ENCODE assay signal across 27 cellular contexts in the genomic region with DNA sequence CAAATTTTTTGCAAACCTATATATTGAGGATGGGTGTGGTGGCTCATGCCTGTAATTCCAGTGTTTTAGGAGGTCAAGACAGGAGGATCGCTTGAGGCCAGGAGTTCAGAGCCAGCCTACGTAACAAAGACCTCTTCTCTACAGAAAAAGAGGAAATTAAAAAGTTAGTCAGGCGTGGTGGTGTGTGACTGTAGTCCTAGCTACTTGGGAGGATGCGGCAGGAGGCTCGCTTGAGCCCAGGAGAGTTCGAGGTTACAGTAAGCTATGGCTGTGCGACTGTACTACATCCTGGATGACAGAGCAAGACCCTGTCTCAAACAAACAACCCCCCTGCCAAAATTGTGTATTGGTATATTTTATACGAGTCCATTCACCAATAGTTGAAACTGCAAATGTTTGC.
A peak's percentile ranks its signal among the peaks of the same experiment; 100 is the strongest.
DNase-seq lines count a peak whose midpoint lies in the region; ATAC-seq, FAIRE-seq and TF ChIP-seq lines count a peak whose summit lies in the region.
"Had no signal": no experiment of that assay in that cellular context is flagged by ENCODE, and none has a peak within 500 bp of the region (broad histone marks: within the 10 kb centered on the region; RNA-seq: fewer than 3 reads in every experiment).

No MANE protein-coding gene starts in this region.

- H3K18ac ChIP-seq in IMR-90 (ENCODE audit: low read depth, low read length): no peak overlapping the region

- H3K4me3 ChIP-seq in IMR-90 (ENCODE audit: insufficient read depth, low read depth, low read length) (no peak overlapping the region), sigmoid colon (no peak overlapping the region)
- H3K4me3 ChIP-seq: BLaER1 treated with 17β-estradiol and CSF1 and Interleukin-3, amounts not matched to agents 10 nM and 100 nM; GM12878; GM23338; HAP-1; SJSA1 had no signal

- H3K23ac ChIP-seq in IMR-90 (ENCODE audit: low read depth, low read length): no peak overlapping the region

- no CpG with 5 or more reads among the region's 8 CpGs for WGBS in IMR-90 (ENCODE audit: extremely low coverage in 2 of 2, insufficient read length in 1 of 2), 2 experiments
- WGBS in sigmoid colon, 2 donors: 80 to 95% methylated on average over 8 of the region's 8 CpGs

- H3K27me3 ChIP-seq in IMR-90 (ENCODE audit: control insufficient read depth, insufficient read depth, low read length) (no peaks in the 10 kb centered on the region), sigmoid colon (no peaks in the 10 kb centered on the region)
- H3K27me3 ChIP-seq: BLaER1 treated with 17β-estradiol and CSF1 and Interleukin-3, amounts not matched to agents 10 nM and 100 nM; SJSA1 had no signal

- no peak overlapping the region for H2BK20ac ChIP-seq in IMR-90 (ENCODE audit: low read depth, low read length)

- TF ChIP-seq RAD21 in IMR-90 (IDR thresholded peaks at IDR 0.05; ENCODE audit: low read length): no peak

- H3K9ac ChIP-seq in IMR-90 (ENCODE audit: low read depth, low read length): no peak overlapping the region
- H3K9ac ChIP-seq: BLaER1 treated with 17β-estradiol and CSF1 and Interleukin-3, amounts not matched to agents 10 nM and 100 nM had no signal

- no peak for DNase-seq in GM19239 (ENCODE audit: insufficient read length, low spot score)
- DNase-seq in IMR-90: no peak
- DNase-seq in activated B cell treated with CpG ODN at 0.5 μM for 24 hours: no peak
- DNase-seq in sigmoid colon: peak; percentile 19
- no peak for DNase-seq in SK-N-DZ (ENCODE audit: low spot score)
- no peak for DNase-seq in naive thymus-derived CD8-positive, alpha-beta T cell
- no peak for DNase-seq in NCI-H187 treated with DMSO at 0.1 percent for 48 hours (lab: John Stamatoyannopoulos, UW)
- DNase-seq: CD4-positive, alpha-beta memory T cell; COR-L47; DMS53; HFFc6; Kasumi-1; NCI-H1105 treated with DMSO at 0.1 percent for 48 hours; NCI-H2029 treated with DMSO at 0.1 percent for 48 hours; NCI-H2227 treated with DMSO at 0.1 percent for 48 hours; NCI-H526 treated with DMSO at 0.1 percent for 48 hours; Right ventricle myocardium superior; RPMI8226; T-helper 1 cell had no signal

- H3K27me3 Mint-ChIP-seq in activated B cell treated with CpG ODN at 0.5 μM for 24 hours: no peaks in the 10 kb centered on the region
- H3K27me3 Mint-ChIP-seq in naive thymus-derived CD8-positive, alpha-beta T cell: no peaks in the 10 kb centered on the region
- H3K27me3 Mint-ChIP-seq: CD4-positive, alpha-beta memory T cell had no signal

- TF ChIP-seq CTCF in IMR-90 (conservative IDR thresholded peaks at IDR 0.05; ENCODE audit: low read depth, low read length) (no peak), activated B cell treated with CpG ODN at 0.5 μM for 24 hours (IDR thresholded peaks at IDR 0.05) (no peak), sigmoid colon (IDR thresholded peaks at IDR 0.05) (no peak)

- peaks cover 11% of the 10 kb centered on the region for H3K4me1 ChIP-seq in IMR-90 (ENCODE audit: control insufficient read depth, insufficient read depth, low read length)
- peaks cover 0 to 12% (median 4%) of the 10 kb centered on the region in 4 donors for H3K4me1 ChIP-seq in sigmoid colon
- H3K4me1 ChIP-seq: HAP-1 had no signal

- peaks cover 2% of the 10 kb centered on the region for H3K4me1 Mint-ChIP-seq in activated B cell treated with CpG ODN at 0.5 μM for 24 hours
- peaks cover 0 to 5% (median 0%) of the 10 kb centered on the region in 4 donors for H3K4me1 Mint-ChIP-seq in naive thymus-derived CD8-positive, alpha-beta T cell
- H3K4me1 Mint-ChIP-seq: GM23338 had no signal

- CTCF ChIA-PET in IMR-90 (lab: Yijun Ruan, JAX): interaction anchor here (0.7 kb wide), 1 partner anchor 87 kb away, joined by 3 read pairs; no protein-coding TSS in a partner anchor
- CTCF ChIA-PET in activated B cell treated with CpG ODN at 0.5 μM for 24 hours (lab: Charles Lee): no interaction called here

- H4K91ac ChIP-seq in IMR-90 (ENCODE audit: insufficient read depth, low read depth, low read length): no peak overlapping the region; the same call in 1 of the 2 replicates

- H2AFZ ChIP-seq in IMR-90 (replicated peaks; ENCODE audit: low read length, poor library complexity): no peak overlapping the region
- H2AFZ ChIP-seq: GM23338 had no signal

- no peaks in the 10 kb centered on the region for H3K36me3 Mint-ChIP-seq in activated B cell treated with CpG ODN at 0.5 μM for 24 hours (ENCODE audit: low read depth)
- H3K36me3 Mint-ChIP-seq in naive thymus-derived CD8-positive, alpha-beta T cell: peaks cover 3 to 11% (median 4%) of the 10 kb centered on the region in 3 donors

- POLR2A ChIA-PET in IMR-90 (lab: Charles Lee; ENCODE audit: unreplicated experiment) (no interaction called here), activated B cell treated with CpG ODN at 0.5 μM for 24 hours (lab: Charles Lee) (no interaction called here)
- POLR2A ChIA-PET in naive thymus-derived CD8-positive, alpha-beta T cell (lab: Charles Lee): no interaction called here

- no peak overlapping the region; the same call in 1 of the 3 replicates for H2BK15ac ChIP-seq in IMR-90 (ENCODE audit: low read depth, low read length)

- dilution Hi-C loops in IMR-90 (cut with HindIII; ENCODE audit: low sequenced_read_pairs, unreplicated experiment): no loop called here

- TF ChIP-seq POLR2A in IMR-90 (IDR thresholded peaks at IDR 0.05; ENCODE audit: low read depth, low read length) (no peak), sigmoid colon (IDR thresholded peaks at IDR 0.05) (no peak)

- H4K20me1 ChIP-seq in IMR-90 (ENCODE audit: insufficient read depth, low read length): no peaks in the 10 kb centered on the region
- H4K20me1 ChIP-seq: BLaER1 treated with 17β-estradiol and CSF1 and Interleukin-3, amounts not matched to agents 10 nM and 100 nM had no signal

- H4K8ac ChIP-seq in IMR-90 (ENCODE audit: low read depth in 2 of 2, low read length in 2 of 2): no peak overlapping the region

- H2AK9ac ChIP-seq in IMR-90 (replicated peaks; ENCODE audit: low read depth, low read length, poor library complexity): no peak overlapping the region

- no peak overlapping the region for H3K14ac ChIP-seq in IMR-90 (replicated peaks; ENCODE audit: low read depth, low read length)

- no peak overlapping the region for H3K56ac ChIP-seq in IMR-90 (ENCODE audit: extremely low read depth, insufficient read depth, low read length)

- no peak overlapping the region for H4K5ac ChIP-seq in IMR-90 (ENCODE audit: low read depth, low read length)

- no peak overlapping the region for H2BK120ac ChIP-seq in IMR-90 (ENCODE audit: low read depth, low read length)

- no peaks in the 10 kb centered on the region for H3K9me3 ChIP-seq in IMR-90 (ENCODE audit: control insufficient read depth, insufficient read depth, low read length)
- no peaks in the 10 kb centered on the region for H3K9me3 ChIP-seq in sigmoid colon
- H3K9me3 ChIP-seq: BLaER1 treated with 17β-estradiol and CSF1 and Interleukin-3, amounts not matched to agents 10 nM and 100 nM; HAP-1; SJSA1 had no signal

- no peak overlapping the region for H3K4me2 ChIP-seq in IMR-90 (ENCODE audit: low read depth, low read length)
- H3K4me2 ChIP-seq: GM23338 had no signal

- no peaks in the 10 kb centered on the region for H3K79me1 ChIP-seq in IMR-90 (ENCODE audit: low read depth in 1 of 2, low read length in 2 of 2)

- H3K4me3 Mint-ChIP-seq in activated B cell treated with CpG ODN at 0.5 μM for 24 hours: no peak overlapping the region
- no peak overlapping the region for H3K4me3 Mint-ChIP-seq in naive thymus-derived CD8-positive, alpha-beta T cell
- H3K4me3 Mint-ChIP-seq: CD4-positive, alpha-beta memory T cell; GM23338; HFFc6 had no signal

- no peak overlapping the region for H2BK5ac ChIP-seq in IMR-90 (ENCODE audit: low read depth, low read length, poor library complexity, severe bottlenecking)

- H3K9me3 Mint-ChIP-seq in activated B cell treated with CpG ODN at 0.5 μM for 24 hours: no peaks in the 10 kb centered on the region
- H3K9me3 Mint-ChIP-seq in naive thymus-derived CD8-positive, alpha-beta T cell: no peaks in the 10 kb centered on the region
- H3K9me3 Mint-ChIP-seq: CD4-positive, alpha-beta memory T cell; GM23338; HFFc6 had no signal

- 0 out of 2 replicates have a peak, but pooled peaks cover 2% of the 10 kb centered on the region for H3K9me1 ChIP-seq in IMR-90 (ENCODE audit: insufficient read depth, low read length)

- no peak for TF ChIP-seq EP300 in sigmoid colon (IDR thresholded peaks at IDR 0.05)

- no peak overlapping the region for H3K27ac ChIP-seq in IMR-90 (ENCODE audit: insufficient read depth, low read length)
- no peak overlapping the region for H3K27ac ChIP-seq in sigmoid colon
- H3K27ac ChIP-seq: BLaER1 treated with 17β-estradiol and CSF1 and Interleukin-3, amounts not matched to agents 10 nM and 100 nM; SJSA1 had no signal

- intact Hi-C loops in IMR-90 (cut with micrococcal nuclease): loop anchor here (10.0 kb wide), 1 partner anchor 366 kb away; no protein-coding TSS in a partner anchor
- intact Hi-C loops in activated B cell treated with CpG ODN at 0.5 μM for 24 hours (cut with micrococcal nuclease): no loop called here
- intact Hi-C loops in sigmoid colon (cut with DNase I): no loop called here

- no peak overlapping the region for H3K4ac ChIP-seq in IMR-90 (ENCODE audit: low read depth, low read length)

- no peak overlapping the region for H3K27ac Mint-ChIP-seq in activated B cell treated with CpG ODN at 0.5 μM for 24 hours
- H3K27ac Mint-ChIP-seq in naive thymus-derived CD8-positive, alpha-beta T cell: no peak overlapping the region
- H3K27ac Mint-ChIP-seq: CD4-positive, alpha-beta memory T cell; GM23338; HFFc6 had no signal

- BruUV-seq in IMR-90 (replicated peaks; lab: Mats Ljungman, UMichigan): no TSS peak

- in situ Hi-C loops in IMR-90 (cut with MboI; ENCODE audit: low sequenced_read_pairs): no loop called here

- no peaks in the 10 kb centered on the region for H3K36me3 ChIP-seq in IMR-90 (ENCODE audit: control insufficient read depth, insufficient read depth, low read length)
- H3K36me3 ChIP-seq in sigmoid colon: no peaks in the 10 kb centered on the region
- H3K36me3 ChIP-seq: BLaER1 treated with 17β-estradiol and CSF1 and Interleukin-3, amounts not matched to agents 10 nM and 100 nM; HAP-1; SJSA1 had no signal

- no peak for ATAC-seq in IMR-90 (ENCODE audit: low read depth)
- peak; percentile 18 for ATAC-seq in activated B cell treated with CpG ODN at 0.5 μM for 24 hours (ENCODE audit: low read depth)
- no peak for ATAC-seq in naive thymus-derived CD8-positive, alpha-beta T cell
- ATAC-seq in SK-N-SH treated with all-trans-retinoic acid at 6 μM for 48 hours: no peak
- ATAC-seq: GM12878, GM23338 had no signal

- FAIRE-seq in GM19239 (lab: Jason Lieb, UNC): peak; percentile 37
- FAIRE-seq: A204.1, G401.6, GM12878 had no signal

- peak overlapping the region; percentile 9; the same call in 1 of the 2 replicates for H2AK5ac ChIP-seq in IMR-90 (ENCODE audit: low read depth, low read length)

TF ChIP-seq in IMR-90, 13 proteins besides CTCF, POLR2A, EP300 and RAD21 (continues in another document):
- no peak for TF ChIP-seq BHLHE40 (IDR thresholded peaks at IDR 0.05; ENCODE audit: low read depth, low read length)

TF ChIP-seq in SK-N-SH treated with all-trans-retinoic acid at 6 μM for 48 hours, 23 proteins besides CTCF, POLR2A, EP300 and RAD21 (continues in another document):
- TF ChIP-seq RARB (CRISPR knock-in tag; IDR thresholded peaks at IDR 0.05) (no peak), ZC3H10 (CRISPR knock-in tag; IDR thresholded peaks at IDR 0.05) (no peak)
